ENCODE assay signal across 2 cellular contexts in the genomic region with DNA sequence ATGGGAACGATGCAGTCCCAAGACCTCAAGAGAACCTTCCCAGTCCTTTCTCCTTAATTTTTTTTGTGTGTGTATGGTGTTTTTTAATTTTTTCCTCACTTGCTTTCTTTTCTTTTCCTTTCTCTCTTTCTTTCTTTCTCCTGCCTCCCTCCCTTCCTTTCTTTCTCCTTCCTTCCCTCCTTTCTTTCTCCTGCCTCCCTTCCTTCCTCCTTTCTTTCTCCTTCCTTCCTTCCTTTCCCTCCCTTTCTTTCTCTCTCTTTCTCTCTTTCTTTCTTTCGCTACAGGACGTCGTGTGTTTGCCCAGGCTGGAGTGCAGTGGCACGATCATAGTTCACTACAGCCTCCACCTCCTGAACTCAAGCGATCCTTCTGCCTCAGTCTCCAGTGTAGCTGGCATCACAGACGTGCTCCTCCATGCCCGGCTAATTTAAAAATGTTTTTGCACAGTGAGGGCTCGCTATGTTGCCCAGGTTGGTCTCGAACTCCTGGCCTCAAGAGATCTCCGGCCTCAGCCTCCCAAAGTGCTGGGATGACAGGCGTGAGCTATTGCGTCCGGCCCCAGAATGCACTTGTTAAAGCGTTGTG.
TF ChIP-seq lines count a peak whose summit lies in the region.

No MANE protein-coding gene starts in this region.

TF ChIP-seq in SK-N-SH, 30 proteins besides CTCF, POLR2A, EP300 and RAD21:
- TF ChIP-seq, protein P1, sequence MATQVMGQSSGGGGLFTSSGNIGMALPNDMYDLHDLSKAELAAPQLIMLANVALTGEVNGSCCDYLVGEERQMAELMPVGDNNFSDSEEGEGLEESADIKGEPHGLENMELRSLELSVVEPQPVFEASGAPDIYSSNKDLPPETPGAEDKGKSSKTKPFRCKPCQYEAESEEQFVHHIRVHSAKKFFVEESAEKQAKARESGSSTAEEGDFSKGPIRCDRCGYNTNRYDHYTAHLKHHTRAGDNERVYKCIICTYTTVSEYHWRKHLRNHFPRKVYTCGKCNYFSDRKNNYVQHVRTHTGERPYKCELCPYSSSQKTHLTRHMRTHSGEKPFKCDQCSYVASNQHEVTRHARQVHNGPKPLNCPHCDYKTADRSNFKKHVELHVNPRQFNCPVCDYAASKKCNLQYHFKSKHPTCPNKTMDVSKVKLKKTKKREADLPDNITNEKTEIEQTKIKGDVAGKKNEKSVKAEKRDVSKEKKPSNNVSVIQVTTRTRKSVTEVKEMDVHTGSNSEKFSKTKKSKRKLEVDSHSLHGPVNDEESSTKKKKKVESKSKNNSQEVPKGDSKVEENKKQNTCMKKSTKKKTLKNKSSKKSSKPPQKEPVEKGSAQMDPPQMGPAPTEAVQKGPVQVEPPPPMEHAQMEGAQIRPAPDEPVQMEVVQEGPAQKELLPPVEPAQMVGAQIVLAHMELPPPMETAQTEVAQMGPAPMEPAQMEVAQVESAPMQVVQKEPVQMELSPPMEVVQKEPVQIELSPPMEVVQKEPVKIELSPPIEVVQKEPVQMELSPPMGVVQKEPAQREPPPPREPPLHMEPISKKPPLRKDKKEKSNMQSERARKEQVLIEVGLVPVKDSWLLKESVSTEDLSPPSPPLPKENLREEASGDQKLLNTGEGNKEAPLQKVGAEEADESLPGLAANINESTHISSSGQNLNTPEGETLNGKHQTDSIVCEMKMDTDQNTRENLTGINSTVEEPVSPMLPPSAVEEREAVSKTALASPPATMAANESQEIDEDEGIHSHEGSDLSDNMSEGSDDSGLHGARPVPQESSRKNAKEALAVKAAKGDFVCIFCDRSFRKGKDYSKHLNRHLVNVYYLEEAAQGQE (IDR thresholded peaks at IDR 0.05; ENCODE audit: low read depth, low read length) = no peak
- TF ChIP-seq TEAD4 (IDR thresholded peaks at IDR 0.05; ENCODE audit: borderline replicate concordance, insufficient read depth) (no peak), RXRA (IDR thresholded peaks at IDR 0.05; ENCODE audit: borderline replicate concordance, low read depth) (no peak), SIN3A (IDR thresholded peaks at IDR 0.05; ENCODE audit: borderline replicate concordance, low read depth, low read length) (no peak), YY1 (IDR thresholded peaks at IDR 0.05; ENCODE audit: low read depth) (no peak), EZH2phosphoT487 (IDR thresholded peaks at IDR 0.05; ENCODE audit: borderline replicate concordance, low read depth) (no peak), FOSL2 (IDR thresholded peaks at IDR 0.05; ENCODE audit: borderline replicate concordance, low read depth) (no peak), CHD2 (IDR thresholded peaks at IDR 0.05; ENCODE audit: low read length, partially characterized antibody) (no peak), TAF1 (IDR thresholded peaks at IDR 0.05; ENCODE audit: borderline replicate concordance, low read depth, low read length) (no peak), GABPA (IDR thresholded peaks at IDR 0.05; ENCODE audit: low read depth) (no peak), FOXJ3 (CRISPR knock-in tag; IDR thresholded peaks at IDR 0.05) (no peak), MXI1 (IDR thresholded peaks at IDR 0.05; ENCODE audit: low read depth, low read length) (no peak)

TF ChIP-seq in SK-N-SH treated with all-trans-retinoic acid at 6 μM for 48 hours, 23 proteins besides CTCF, POLR2A, EP300 and RAD21 (continued from another document):
- TF ChIP-seq, protein P2, sequence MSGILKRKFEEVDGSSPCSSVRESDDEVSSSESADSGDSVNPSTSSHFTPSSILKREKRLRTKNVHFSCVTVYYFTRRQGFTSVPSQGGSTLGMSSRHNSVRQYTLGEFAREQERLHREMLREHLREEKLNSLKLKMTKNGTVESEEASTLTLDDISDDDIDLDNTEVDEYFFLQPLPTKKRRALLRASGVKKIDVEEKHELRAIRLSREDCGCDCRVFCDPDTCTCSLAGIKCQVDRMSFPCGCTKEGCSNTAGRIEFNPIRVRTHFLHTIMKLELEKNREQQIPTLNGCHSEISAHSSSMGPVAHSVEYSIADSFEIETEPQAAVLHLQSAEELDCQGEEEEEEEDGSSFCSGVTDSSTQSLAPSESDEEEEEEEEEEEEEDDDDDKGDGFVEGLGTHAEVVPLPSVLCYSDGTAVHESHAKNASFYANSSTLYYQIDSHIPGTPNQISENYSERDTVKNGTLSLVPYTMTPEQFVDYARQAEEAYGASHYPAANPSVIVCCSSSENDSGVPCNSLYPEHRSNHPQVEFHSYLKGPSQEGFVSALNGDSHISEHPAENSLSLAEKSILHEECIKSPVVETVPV (CRISPR knock-in tag; IDR thresholded peaks at IDR 0.05) = no peak
- no peak for TF ChIP-seq ARNTL (CRISPR knock-in tag; IDR thresholded peaks at IDR 0.05; ENCODE audit: borderline replicate concordance, low read depth)
- TF ChIP-seq, protein P3, sequence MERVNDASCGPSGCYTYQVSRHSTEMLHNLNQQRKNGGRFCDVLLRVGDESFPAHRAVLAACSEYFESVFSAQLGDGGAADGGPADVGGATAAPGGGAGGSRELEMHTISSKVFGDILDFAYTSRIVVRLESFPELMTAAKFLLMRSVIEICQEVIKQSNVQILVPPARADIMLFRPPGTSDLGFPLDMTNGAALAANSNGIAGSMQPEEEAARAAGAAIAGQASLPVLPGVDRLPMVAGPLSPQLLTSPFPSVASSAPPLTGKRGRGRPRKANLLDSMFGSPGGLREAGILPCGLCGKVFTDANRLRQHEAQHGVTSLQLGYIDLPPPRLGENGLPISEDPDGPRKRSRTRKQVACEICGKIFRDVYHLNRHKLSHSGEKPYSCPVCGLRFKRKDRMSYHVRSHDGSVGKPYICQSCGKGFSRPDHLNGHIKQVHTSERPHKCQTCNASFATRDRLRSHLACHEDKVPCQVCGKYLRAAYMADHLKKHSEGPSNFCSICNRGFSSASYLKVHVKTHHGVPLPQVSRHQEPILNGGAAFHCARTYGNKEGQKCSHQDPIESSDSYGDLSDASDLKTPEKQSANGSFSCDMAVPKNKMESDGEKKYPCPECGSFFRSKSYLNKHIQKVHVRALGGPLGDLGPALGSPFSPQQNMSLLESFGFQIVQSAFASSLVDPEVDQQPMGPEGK (CRISPR knock-in tag; IDR thresholded peaks at IDR 0.05; ENCODE audit: borderline replicate concordance) = no peak
- no peak for TF ChIP-seq ESRRG (CRISPR knock-in tag; IDR thresholded peaks at IDR 0.05)
- TF ChIP-seq, protein P4, sequence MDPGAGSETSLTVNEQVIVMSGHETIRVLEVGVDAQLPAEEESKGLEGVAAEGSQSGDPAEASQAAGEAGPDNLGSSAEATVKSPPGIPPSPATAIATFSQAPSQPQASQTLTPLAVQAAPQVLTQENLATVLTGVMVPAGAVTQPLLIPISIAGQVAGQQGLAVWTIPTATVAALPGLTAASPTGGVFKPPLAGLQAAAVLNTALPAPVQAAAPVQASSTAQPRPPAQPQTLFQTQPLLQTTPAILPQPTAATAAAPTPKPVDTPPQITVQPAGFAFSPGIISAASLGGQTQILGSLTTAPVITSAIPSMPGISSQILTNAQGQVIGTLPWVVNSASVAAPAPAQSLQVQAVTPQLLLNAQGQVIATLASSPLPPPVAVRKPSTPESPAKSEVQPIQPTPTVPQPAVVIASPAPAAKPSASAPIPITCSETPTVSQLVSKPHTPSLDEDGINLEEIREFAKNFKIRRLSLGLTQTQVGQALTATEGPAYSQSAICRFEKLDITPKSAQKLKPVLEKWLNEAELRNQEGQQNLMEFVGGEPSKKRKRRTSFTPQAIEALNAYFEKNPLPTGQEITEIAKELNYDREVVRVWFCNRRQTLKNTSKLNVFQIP (CRISPR knock-in tag; IDR thresholded peaks at IDR 0.05; ENCODE audit: borderline replicate concordance, low read depth) = no peak
- TF ChIP-seq TOX (CRISPR knock-in tag; IDR thresholded peaks at IDR 0.05; ENCODE audit: borderline replicate concordance) = no peak
- TF ChIP-seq RARB (CRISPR knock-in tag; IDR thresholded peaks at IDR 0.05) = no peak
- no peak for TF ChIP-seq ZC3H10 (CRISPR knock-in tag; IDR thresholded peaks at IDR 0.05)
- TF ChIP-seq ZFP30 (CRISPR knock-in tag; IDR thresholded peaks at IDR 0.05) = no peak
- no peak for TF ChIP-seq GLIS3 (CRISPR knock-in tag; IDR thresholded peaks at IDR 0.05)
- TF ChIP-seq CSDC2 (CRISPR knock-in tag; IDR thresholded peaks at IDR 0.05) = no peak
- no peak for TF ChIP-seq SNAI2 (CRISPR knock-in tag; IDR thresholded peaks at IDR 0.05)
TF ChIP-seq in SK-N-SH treated with all-trans-retinoic acid at 6 μM for 48 hours: peak in this region for 0.
